ENCODE assay signal across 19 cellular contexts in genomic region chr11:93001812-93002211, GRCh38. TPM values are rescaled to one million over a fixed set of nuclear protein-coding genes. Genes with fewer than 3 reads are reported as not detected.
DNase-seq lines count a peak whose midpoint lies in the region; ATAC-seq, FAIRE-seq and TF ChIP-seq lines count a peak whose summit lies in the region.
"Had no signal": no experiment of that assay in that cellular context is flagged by ENCODE, and none has a peak within 500 bp of the region (broad histone marks: within the 10 kb centered on the region; RNA-seq: fewer than 3 reads in every experiment).

No MANE protein-coding gene starts in this region.

- no peak for ATAC-seq in RWPE2 (ENCODE audit: low read depth)
- ATAC-seq: HepG2 had no signal

- H3K27ac Mint-ChIP-seq in HFFc6, result peak overlapping the region; percentile 92
- H3K27ac Mint-ChIP-seq in osteocyte (ENCODE audit: unreplicated experiment), result peak overlapping the region; percentile 84
- H3K27ac Mint-ChIP-seq: CD8-positive, alpha-beta memory T cell had no signal

- no peaks in the 10 kb centered on the region for H3K9me3 ChIP-seq in RWPE2 (ENCODE audit: severe bottlenecking)
- H3K9me3 ChIP-seq: BLaER1 had no signal

- H3K36me3 Mint-ChIP-seq in HFFc6 (ENCODE audit: low read depth) (peaks cover 18% of the 10 kb centered on the region), osteocyte (ENCODE audit: unreplicated experiment) (peaks cover 8% of the 10 kb centered on the region)
- H3K36me3 Mint-ChIP-seq: CD8-positive, alpha-beta memory T cell had no signal

- H3K27ac ChIP-seq in RWPE2 (ENCODE audit: poor library complexity, severe bottlenecking), result peak overlapping the region; percentile 76
- H3K27ac ChIP-seq: BLaER1 had no signal

- H3K4me1 Mint-ChIP-seq in HFFc6 (ENCODE audit: low read depth) (peaks cover 54% of the 10 kb centered on the region), osteocyte (ENCODE audit: unreplicated experiment) (peaks cover 42% of the 10 kb centered on the region)
- H3K4me1 Mint-ChIP-seq: CD8-positive, alpha-beta memory T cell had no signal

- no peak for FAIRE-seq in bronchial epithelial cell (lab: Jason Lieb, UNC)
- FAIRE-seq: GM18507, HepG2, HTR-8/SVneo had no signal

- H3K27me3 Mint-ChIP-seq in HFFc6 (ENCODE audit: insufficient read depth) (no peaks in the 10 kb centered on the region; the same call in 1 of the 2 replicates), osteocyte (ENCODE audit: unreplicated experiment) (no peaks in the 10 kb centered on the region)

- H3K4me1 ChIP-seq in RWPE2 (ENCODE audit: insufficient read depth, poor library complexity, severe bottlenecking), result peaks cover 25% of the 10 kb centered on the region
- H3K4me1 ChIP-seq: BLaER1, Caco-2 had no signal

- TF ChIP-seq CTCF in HFFc6 (IDR thresholded peaks at IDR 0.05), result no peak
- TF ChIP-seq CTCF in RWPE2 (IDR thresholded peaks at IDR 0.05; ENCODE audit: poor library complexity, severe bottlenecking), result no peak
- no peak for TF ChIP-seq CTCF in bronchial epithelial cell (IDR thresholded peaks at IDR 0.05; ENCODE audit: insufficient read depth, low read length, severe bottlenecking)
- TF ChIP-seq CTCF in osteocyte (IDR thresholded peaks at IDR 0.05), result no peak

- DNase-seq in HFFc6 (no peak), RWPE2 (ENCODE audit: low spot score) (no peak), bronchial epithelial cell (ENCODE audit: low read depth) (peak; percentile 22), osteocyte (ENCODE audit: extremely low spot score, unreplicated experiment) (no peak), GOT3 (lab: John Stamatoyannopoulos, UW) (no peak), DMS53 treated with DMSO at 0.1 percent for 48 hours (lab: John Stamatoyannopoulos, UW; ENCODE audit: unreplicated experiment) (no peak), NCI-H1436 treated with DMSO at 0.1 percent for 48 hours (lab: John Stamatoyannopoulos, UW) (no peak)
- no peak for DNase-seq in central memory CD4-positive, alpha-beta T cell
- DNase-seq: AML-193; Caco-2; CD8-positive, alpha-beta memory T cell; H7 had no signal

- H3K4me3 Mint-ChIP-seq in HFFc6 (no peak overlapping the region), osteocyte (ENCODE audit: unreplicated experiment) (no peak overlapping the region)
- H3K4me3 Mint-ChIP-seq: CD8-positive, alpha-beta memory T cell had no signal

- H3K36me3 ChIP-seq in RWPE2 (ENCODE audit: low read depth) (no peaks in the 10 kb centered on the region), bronchial epithelial cell (ENCODE audit: control insufficient read depth, insufficient read depth, low read length) (no peaks in the 10 kb centered on the region)
- H3K36me3 ChIP-seq: BLaER1 had no signal

- H3K27me3 ChIP-seq in RWPE2 (ENCODE audit: insufficient read depth, poor library complexity, severe bottlenecking) (no peaks in the 10 kb centered on the region), bronchial epithelial cell (ENCODE audit: control insufficient read depth, insufficient read depth, low read length) (no peaks in the 10 kb centered on the region)
- H3K27me3 ChIP-seq: BLaER1 had no signal

- peaks cover 4% of the 10 kb centered on the region; the same call in 1 of the 2 replicates for H3K9me3 Mint-ChIP-seq in HFFc6
- no peaks in the 10 kb centered on the region for H3K9me3 Mint-ChIP-seq in osteocyte (ENCODE audit: unreplicated experiment)

- H3K4me3 ChIP-seq in RWPE2 (ENCODE audit: severe bottlenecking) (no peak overlapping the region), bronchial epithelial cell (ENCODE audit: low read depth, low read length) (no peak overlapping the region)
- H3K4me3 ChIP-seq: BLaER1, GM23248 had no signal

RNA-seq across cellular contexts. Expression of gene MTNR1B, which starts 32.4 kb away (rescaled TPM):
- total RNA-seq in HFFc6 (2021; fragmentation: NEBNext Ultra II Directional; extraction: Animal tissue kit (Norgen Biotek cat#: 25700)), result not detected
- total RNA-seq in bronchial epithelial cell (not detected in 2 replicates), osteocyte (0.89 and 0.94 TPM in 2 replicates)
- total RNA-seq: A673; Caco-2; CD8-positive, alpha-beta memory T cell; Daoy; GM23248; H7; HepG2 had no signal
